16 cellular contexts compared by ENCODE assay signal in the genomic region with DNA sequence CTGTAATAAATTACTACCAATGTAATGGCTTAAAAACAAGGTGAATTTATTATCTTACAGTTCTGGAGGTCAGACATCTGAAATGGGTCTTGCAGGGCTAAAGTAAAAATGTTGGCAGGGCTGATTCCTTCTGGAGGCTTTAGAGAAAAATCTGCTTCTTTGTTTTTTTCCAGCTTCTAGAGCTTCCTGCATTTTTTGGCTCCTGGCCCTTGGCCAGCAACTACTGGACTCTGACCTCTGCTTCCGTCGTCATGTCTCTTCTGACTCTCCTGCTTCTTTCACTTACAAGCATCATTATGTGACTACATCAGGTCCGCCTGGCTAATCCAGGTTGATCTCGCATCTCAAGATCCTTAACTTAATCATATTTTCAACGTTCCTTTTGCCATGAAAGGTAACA.
A peak's percentile ranks its signal among the peaks of the same experiment; 100 is the strongest.
DNase-seq lines count a peak whose midpoint lies in the region; ATAC-seq and TF ChIP-seq lines count a peak whose summit lies in the region.
"Had no signal": no experiment of that assay in that cellular context is flagged by ENCODE, and none has a peak within 500 bp of the region (broad histone marks: within the 10 kb centered on the region; RNA-seq: fewer than 3 reads in every experiment).

No MANE protein-coding gene starts in this region.

- H3K9me3 ChIP-seq in SJCRH30 (replicated peaks) = no peaks in the 10 kb centered on the region
- H3K9me3 ChIP-seq in mucosa of descending colon = no peaks in the 10 kb centered on the region

- intact Hi-C loops in mucosa of descending colon (cut with DNase I, micrococcal nuclease) = no loop called here

- no peak for TF ChIP-seq CTCF in mucosa of descending colon (IDR thresholded peaks at IDR 0.05)

- H3K27ac ChIP-seq in SJCRH30 = no peak overlapping the region
- H3K27ac ChIP-seq: KMS-11 had no signal

- ATAC-seq in mucosa of descending colon = peak; percentile 70
- ATAC-seq in HG03378 (IDR thresholded peaks at IDR 0.05; ENCODE audit: unreplicated experiment) = no peak
- ATAC-seq: activated CD8-positive, alpha-beta T cell treated with anti-CD3 and anti-CD28 coated beads for 36 hours had no signal

- H3K4me1 ChIP-seq in SJCRH30 (0 out of 2 replicates have a peak, but pooled peaks cover 3% of the 10 kb centered on the region), mucosa of descending colon (ENCODE audit: low read depth) (no peaks in the 10 kb centered on the region)

- H3K4me3 ChIP-seq in SJCRH30 (no peak overlapping the region), mucosa of descending colon (no peak overlapping the region)

- H3K36me3 ChIP-seq in SJCRH30 (no peaks in the 10 kb centered on the region), mucosa of descending colon (ENCODE audit: low read depth) (no peaks in the 10 kb centered on the region)

- no peaks in the 10 kb centered on the region; the same call in 1 of the 2 replicates for H3K27me3 ChIP-seq in SJCRH30

- DNase-seq in Caki2 (ENCODE audit: low read depth) (peak; percentile 9), SJCRH30 (peak; percentile 9 to 27), foreskin melanocyte (peak; percentile 57), mucosa of descending colon (peak; percentile 42 to 74 (median 64)), H4 (ENCODE audit: low spot score) (no peak), T1000 (lab: John Stamatoyannopoulos, UW) (no peak)
- no peak for DNase-seq in stimulated activated CD8-positive, alpha-beta memory T cell treated with anti-CD3 and anti-CD28 coated beads, Interleukin-4, amount 100 ng/mL, for 48 hours
- DNase-seq: activated CD8-positive, alpha-beta T cell treated with anti-CD3 and anti-CD28 coated beads for 36 hours; activated effector memory CD4-positive, alpha-beta T cell treated with anti-CD3 and anti-CD28 coated beads, Interleukin-2, amount 50 U/mL, for 16 hours; caudate nucleus; hippocampal formation; mesendoderm; NCI-H187; NCI-H526 had no signal

- in situ Hi-C loops in Caki2 (cut with HindIII; ENCODE audit: low pct_unique_long_range_greater_than_20kb, low sequenced_read_pairs) = no loop called here

Comparison
In these comparisons a context has a peak if more than half of its experiments do, and no peak if none do; other contexts are left out.
1. DNase-seq: peak in Caki2 (single experiment), SJCRH30 (2 of 2), foreskin melanocyte (single experiment) and mucosa of descending colon (3 of 3); none in H4 (single experiment), stimulated activated CD8-positive, alpha-beta memory T cell treated with anti-CD3 and anti-CD28 coated beads, Interleukin-4, amount 100 ng/mL, for 48 hours (single experiment) and T1000 (single experiment).